ENCODE assay signal across 9 cellular contexts in genomic region chr17:75430159-75430748, GRCh38. TPM values are rescaled to one million over a fixed set of nuclear protein-coding genes. Genes with fewer than 3 reads are reported as not detected.
DNase-seq lines count a peak whose midpoint lies in the region; ATAC-seq, FAIRE-seq and TF ChIP-seq lines count a peak whose summit lies in the region.
"Had no signal": no experiment of that assay in that cellular context is flagged by ENCODE, and none has a peak within 500 bp of the region (broad histone marks: within the 10 kb centered on the region; RNA-seq: fewer than 3 reads in every experiment).

No MANE protein-coding gene starts in this region.

- H3K23me2 ChIP-seq in H1 (ENCODE audit: low read depth, low read length), result no peaks in the 10 kb centered on the region

- H3K56ac ChIP-seq in IMR-90 (ENCODE audit: extremely low read depth, insufficient read depth, low read length), result peak overlapping the region; percentile 53; the same call in 1 of the 2 replicates
- H3K56ac ChIP-seq in H1 (replicated peaks; ENCODE audit: insufficient read length, low read depth, low read length), result no peak overlapping the region

- dilution Hi-C loops in IMR-90 (cut with HindIII; ENCODE audit: low sequenced_read_pairs, unreplicated experiment), result no loop called here

- no peaks in the 10 kb centered on the region for H3K9me3 Mint-ChIP-seq in neural progenitor cell

- TF ChIP-seq RAD21 in IMR-90 (IDR thresholded peaks at IDR 0.05; ENCODE audit: low read length) (no peak), H1 (IDR thresholded peaks at IDR 0.05 in 1 of 2, conservative IDR thresholded peaks at IDR 0.05 in 1 of 2; ENCODE audit: low read depth in 2 of 2, low read length in 2 of 2) (no peak)

- peak overlapping the region; percentile 49; the same call in 1 of the 2 replicates for H3K18ac ChIP-seq in IMR-90 (ENCODE audit: low read depth, low read length)
- no peak overlapping the region for H3K18ac ChIP-seq in H1 (ENCODE audit: extremely low read depth, low read length)

- H3K9me3 ChIP-seq in IMR-90 (ENCODE audit: control insufficient read depth, insufficient read depth, low read length) (no peaks in the 10 kb centered on the region), H1 (ENCODE audit: insufficient read depth in 2 of 2, low read depth in 1 of 2, low read length in 1 of 2) (no peaks in the 10 kb centered on the region), neural progenitor cell (ENCODE audit: low read depth) (no peaks in the 10 kb centered on the region)

- peak overlapping the region; percentile 24; the same call in 1 of the 2 replicates for H3K27ac ChIP-seq in IMR-90 (ENCODE audit: insufficient read depth, low read length)
- H3K27ac ChIP-seq in H1 (ENCODE audit: low read depth, low read length), result no peak overlapping the region
- peak overlapping the region; percentile 82 for H3K27ac ChIP-seq in neural progenitor cell

- H2AFZ ChIP-seq in IMR-90 (replicated peaks; ENCODE audit: low read length, poor library complexity), result peak overlapping the region; percentile 87
- H2AFZ ChIP-seq in H1 (ENCODE audit: low read length), result peak overlapping the region; percentile 83
- H2AFZ ChIP-seq in neural progenitor cell (replicated peaks), result peak overlapping the region; percentile 8

- H2BK12ac ChIP-seq in H1 (ENCODE audit: low read depth, low read length), result no peak overlapping the region

- H3K79me1 ChIP-seq in IMR-90 (ENCODE audit: low read depth in 1 of 2, low read length in 2 of 2), result no peaks in the 10 kb centered on the region
- no peaks in the 10 kb centered on the region for H3K79me1 ChIP-seq in H1 (ENCODE audit: low read depth, low read length)

- no peaks in the 10 kb centered on the region for H3K36me3 ChIP-seq in IMR-90 (ENCODE audit: control insufficient read depth, insufficient read depth, low read length)
- H3K36me3 ChIP-seq in H1 (ENCODE audit: control insufficient read depth in 2 of 4, insufficient read depth in 4 of 4, low read length in 3 of 4), result no peaks in the 10 kb centered on the region
- H3K36me3 ChIP-seq in neural progenitor cell, result no peaks in the 10 kb centered on the region

- no peaks in the 10 kb centered on the region for H3K36me3 Mint-ChIP-seq in neural progenitor cell

- no TSS peak for BruUV-seq in IMR-90 (replicated peaks; lab: Mats Ljungman, UMichigan)

- peak overlapping the region; percentile 65 for H2BK5ac ChIP-seq in IMR-90 (ENCODE audit: low read depth, low read length, poor library complexity, severe bottlenecking)
- no peak overlapping the region for H2BK5ac ChIP-seq in H1 (ENCODE audit: low read depth, low read length)

- H3K4me2 ChIP-seq in IMR-90 (ENCODE audit: low read depth, low read length) (peak overlapping the region; percentile 2; the same call in 1 of the 2 replicates), H1 (ENCODE audit: insufficient read depth in 1 of 2, low read depth in 2 of 2, low read length in 2 of 2) (0 out of 4 replicates have a peak overlapping the region, but pooled peaks of 1 of the 2 experiments have one; percentile 19), neural progenitor cell (peak overlapping the region; percentile 28)

- H2BK20ac ChIP-seq in IMR-90 (ENCODE audit: low read depth, low read length) (peak overlapping the region; percentile 84), H1 (ENCODE audit: low read length) (no peak overlapping the region)

- peak overlapping the region; percentile 86 for H3K14ac ChIP-seq in IMR-90 (replicated peaks; ENCODE audit: low read depth, low read length)
- H3K14ac ChIP-seq in H1 (ENCODE audit: insufficient read length), result no peak overlapping the region

- H4K20me1 ChIP-seq in IMR-90 (ENCODE audit: insufficient read depth, low read length) (no peaks in the 10 kb centered on the region), H1 (replicated peaks in 1 of 2; ENCODE audit: control insufficient read depth in 1 of 2, insufficient read depth in 2 of 2, low read length in 2 of 2) (no peaks in the 10 kb centered on the region), neural progenitor cell (ENCODE audit: low read depth) (no peaks in the 10 kb centered on the region)

- no peak for TF ChIP-seq EP300 in H1 (IDR thresholded peaks at IDR 0.05; ENCODE audit: borderline replicate concordance in 1 of 2, low read depth in 2 of 2, low read length in 2 of 2)

- H3F3A ChIP-seq in neural progenitor cell (ENCODE audit: low read depth), result peaks cover 5% of the 10 kb centered on the region

- H4K91ac ChIP-seq in IMR-90 (ENCODE audit: insufficient read depth, low read depth, low read length) (peak overlapping the region; percentile 69), H1 (replicated peaks; ENCODE audit: insufficient read length, low read length) (no peak overlapping the region)

- H3K9ac ChIP-seq in IMR-90 (ENCODE audit: low read depth, low read length) (peak overlapping the region; percentile 30; the same call in 1 of the 2 replicates), H1 (replicated peaks in 1 of 4; ENCODE audit: extremely low read depth in 1 of 4, low read depth in 3 of 4, low read length in 3 of 4) (no peak overlapping the region), neural progenitor cell (no peak overlapping the region)

- peak overlapping the region; percentile 24; the same call in 1 of the 2 replicates for H4K5ac ChIP-seq in IMR-90 (ENCODE audit: low read depth, low read length)
- H4K5ac ChIP-seq in H1 (ENCODE audit: insufficient read length, low read depth, low read length), result no peak overlapping the region

- H3K27me3 ChIP-seq in IMR-90 (ENCODE audit: control insufficient read depth, insufficient read depth, low read length) (no peaks in the 10 kb centered on the region), H1 (replicated peaks in 1 of 4; ENCODE audit: control insufficient read depth in 3 of 4, extremely low read depth in 1 of 4, insufficient read depth in 3 of 4, low read length in 3 of 4) (no peaks in the 10 kb centered on the region), neural progenitor cell (no peaks in the 10 kb centered on the region)

- H3K4me1 Mint-ChIP-seq in neural progenitor cell, result peaks cover 37% of the 10 kb centered on the region

- in situ Hi-C loops in IMR-90 (cut with MboI; ENCODE audit: low sequenced_read_pairs), result no loop called here

- H3K4me3 ChIP-seq in IMR-90 (ENCODE audit: insufficient read depth, low read depth, low read length), result no peak overlapping the region
- H3K4me3 ChIP-seq in H1 (ENCODE audit: extremely low read depth in 1 of 4, insufficient read depth in 2 of 4, low read depth in 3 of 4, low read length in 4 of 4), result no peak overlapping the region
- no peak overlapping the region for H3K4me3 ChIP-seq in neural progenitor cell

- H3K27me3 Mint-ChIP-seq in neural progenitor cell (ENCODE audit: insufficient read depth, low read depth), result peaks cover 4% of the 10 kb centered on the region

- H2AK9ac ChIP-seq in IMR-90 (replicated peaks; ENCODE audit: low read depth, low read length, poor library complexity), result peak overlapping the region; percentile 30

- CTCF ChIA-PET in IMR-90 (lab: Yijun Ruan, JAX) (interaction anchor here (0.6 kb wide), 1 partner anchor 23 kb away, joined by 3 read pairs; no protein-coding TSS in a partner anchor), H1 (lab: Charles Lee; ENCODE audit: partially characterized antibody) (interaction anchor here (0.6 to 7.3 kb wide), 12 partner anchors 12 to 193 kb away, joined by 3 to 67 read pairs (median 3); no protein-coding TSS in a partner anchor)

- ATAC-seq in IMR-90 (ENCODE audit: low read depth) (peak; percentile 73), GM19467 (IDR thresholded peaks at IDR 0.05; ENCODE audit: unreplicated experiment) (no peak), GM18858 (IDR thresholded peaks at IDR 0.05; ENCODE audit: unreplicated experiment) (no peak)

- peak; percentile 79 for DNase-seq in AG08396 (ENCODE audit: low spot score)
- DNase-seq in IMR-90, result peak; percentile 55
- peak; percentile 47 for DNase-seq in H1 (ENCODE audit: low read depth in 1 of 2, low spot score in 2 of 2)
- DNase-seq in neural progenitor cell (ENCODE audit: low spot score), result peak; percentile 87
- DNase-seq in MV-4-11 (lab: John Stamatoyannopoulos, UW), result no peak
- DNase-seq in NCI-H2081 treated with DMSO at 0.1 percent for 48 hours (lab: John Stamatoyannopoulos, UW), result no peak
- DNase-seq: COR-L47 had no signal

- H4K8ac ChIP-seq in IMR-90 (ENCODE audit: low read depth in 2 of 2, low read length in 2 of 2) (peak overlapping the region; percentile 11 to 81), H1 (ENCODE audit: extremely low read depth, insufficient read depth, low read length) (no peak overlapping the region)

- H3K27ac Mint-ChIP-seq in neural progenitor cell, result no peak overlapping the region

- H2BK15ac ChIP-seq in IMR-90 (ENCODE audit: low read depth, low read length) (peak overlapping the region; percentile 53; the same call in 2 of the 3 replicates), H1 (ENCODE audit: low read length) (no peak overlapping the region)

- no peak for FAIRE-seq in H1 (lab: Jason Lieb, UNC)

- H2AK5ac ChIP-seq in IMR-90 (ENCODE audit: low read depth, low read length), result peak overlapping the region; percentile 67; the same call in 1 of the 2 replicates
- H2AK5ac ChIP-seq in H1 (ENCODE audit: low read depth, low read length), result no peak overlapping the region

- no CpG with 5 or more reads among the region's 9 CpGs for WGBS in IMR-90 (ENCODE audit: extremely low coverage in 2 of 2, insufficient read length in 1 of 2), 2 experiments
- 78% methylated on average over 9 of the region's 9 CpGs; no CpG with 5 or more reads in 1 of the 2 experiments for WGBS in H1 (ENCODE audit: extremely low coverage in 1 of 2, insufficient coverage in 1 of 2, insufficient read length in 1 of 2, insufficient replicate concordance in 2 of 2, low coverage in 1 of 2, low lambda C conversion rate in 2 of 2, missing lambda C conversion rate in 1 of 2), 2 experiments

- TF ChIP-seq POLR2A in IMR-90 (IDR thresholded peaks at IDR 0.05; ENCODE audit: low read depth, low read length), result no peak
- no peak for TF ChIP-seq POLR2A in H1 (IDR thresholded peaks at IDR 0.05; ENCODE audit: control extremely low read depth in 1 of 2, low read depth in 2 of 2, low read length in 2 of 2)

- H3K4me3 Mint-ChIP-seq in neural progenitor cell, result peak overlapping the region; percentile 17

- peak overlapping the region; percentile 89 for H2BK120ac ChIP-seq in IMR-90 (ENCODE audit: low read depth, low read length)
- no peak overlapping the region for H2BK120ac ChIP-seq in H1 (replicated peaks; ENCODE audit: low read depth, low read length)

- peaks cover 8% of the 10 kb centered on the region; the same call in 1 of the 2 replicates for H3K4me1 ChIP-seq in IMR-90 (ENCODE audit: control insufficient read depth, insufficient read depth, low read length)
- no peaks in the 10 kb centered on the region for H3K4me1 ChIP-seq in H1 (replicated peaks in 1 of 4; ENCODE audit: control insufficient read depth in 3 of 4, insufficient read depth in 4 of 4, low read length in 3 of 4)
- H3K4me1 ChIP-seq in neural progenitor cell, result peaks cover 10% of the 10 kb centered on the region

- intact Hi-C loops in IMR-90 (cut with micrococcal nuclease), result loop anchor here (5.0 kb wide), 1 partner anchor 37 kb away; no protein-coding TSS in a partner anchor

- peak overlapping the region; percentile 76 for H3K4ac ChIP-seq in IMR-90 (ENCODE audit: low read depth, low read length)
- H3K4ac ChIP-seq in H1 (replicated peaks; ENCODE audit: insufficient read length, low read depth, low read length), result no peak overlapping the region

- POLR2A ChIA-PET in IMR-90 (lab: Charles Lee; ENCODE audit: unreplicated experiment) (no interaction called here), H1 (lab: Charles Lee; ENCODE audit: partially characterized antibody) (interaction anchor here (0.7 to 2.0 kb wide), 3 partner anchors 12 to 159 kb away, joined by 3 to 17 read pairs (median 3); partner anchors contain the start of genes MIF4GD and TMEM94)

- H3K9me1 ChIP-seq in IMR-90 (ENCODE audit: insufficient read depth, low read length), result no peaks in the 10 kb centered on the region; the same call in 1 of the 2 replicates

- TF ChIP-seq CTCF in IMR-90 (conservative IDR thresholded peaks at IDR 0.05; ENCODE audit: low read depth, low read length) (no peak), H1 (IDR thresholded peaks at IDR 0.05; ENCODE audit: control extremely low read depth in 1 of 3, insufficient read depth in 1 of 3, low read depth in 1 of 3, low read length in 3 of 3) (no peak), neural progenitor cell (IDR thresholded peaks at IDR 0.05) (no peak)

- H3K23ac ChIP-seq in IMR-90 (ENCODE audit: low read depth, low read length), result peak overlapping the region; percentile 40; the same call in 1 of the 2 replicates
- no peak overlapping the region for H3K23ac ChIP-seq in H1 (ENCODE audit: insufficient read length)

- H3K79me2 ChIP-seq in H1 (ENCODE audit: control insufficient read depth in 1 of 2, insufficient read depth in 2 of 2, low read length in 2 of 2) (no peaks in the 10 kb centered on the region), neural progenitor cell (ENCODE audit: low read depth) (no peaks in the 10 kb centered on the region)

RNA-seq across cellular contexts. Expression of gene GRB2, which starts 24.8 kb away (rescaled TPM):
- total RNA-seq in IMR-90 (2012; rRNA removed) (45.0 and 49.3 TPM in 2 replicates), neural progenitor cell (ENCODE audit: low replicate concordance) (71.0 and 72.5 TPM in 2 replicates)
- polyA plus RNA-seq in IMR-90 (2012; rRNA removed) (56.9 and 62.1 TPM in 2 replicates), H1 (2011; rRNA removed) (44.2 and 51.8 TPM in 2 replicates)
- 137 and 237 TPM in 2 replicates for polyA plus RNA-seq in IMR-90 (2012; cell fraction: cytosol; rRNA removed)
- polyA plus RNA-seq in IMR-90 (2012; cell fraction: nucleus; rRNA removed; ENCODE audit: low replicate concordance), result 49.2 and 98.6 TPM in 2 replicates
- 101 and 102 TPM in 2 replicates for total RNA-seq in H1 (2021; fragmentation: NEBNext Ultra II Directional; extraction: Animal tissue kit (Norgen Biotek cat#: 25700))
- polyA plus RNA-seq in H1 (2011; cell fraction: cytosol; rRNA removed), result 58.1 TPM
- polyA plus RNA-seq in H1 (2011; cell fraction: nucleus; rRNA removed), result 45.2 TPM
- polyA plus RNA-seq in H1 (2012, experiment 1 of 2), result 58.4 to 70.9 TPM (median 63.2 TPM) in 4 replicates
- polyA plus RNA-seq in H1 (2012, experiment 2 of 2), result 69.4 TPM
- polyA plus RNA-seq in H1 (2013, experiment 1 of 2), result 96.2 TPM
- 83.9 TPM for polyA plus RNA-seq in H1 (2013, experiment 2 of 2)
- polyA minus RNA-seq in H1 (2011; rRNA and poly(A)+ RNA removed), result 40.6 and 44.1 TPM in 2 replicates
- polyA minus RNA-seq in H1 (2011; cell fraction: cytosol; rRNA and poly(A)+ RNA removed), result 20.0 TPM
- polyA minus RNA-seq in H1 (2011; cell fraction: nucleus; rRNA and poly(A)+ RNA removed), result 41.5 TPM

RNA-seq across cellular contexts. Expression of gene TMEM94, which starts 26.2 kb away (rescaled TPM):
- 8.4 and 11.4 TPM in 2 replicates for total RNA-seq in IMR-90 (2012; rRNA removed)
- polyA plus RNA-seq in IMR-90 (2012; rRNA removed), result 59.2 and 64.7 TPM in 2 replicates
- 30.4 and 39.0 TPM in 2 replicates for polyA plus RNA-seq in IMR-90 (2012; cell fraction: cytosol; rRNA removed)
- 231 and 523 TPM in 2 replicates for polyA plus RNA-seq in IMR-90 (2012; cell fraction: nucleus; rRNA removed; ENCODE audit: low replicate concordance)
- 54.8 and 64.3 TPM in 2 replicates for total RNA-seq in H1 (2021; fragmentation: NEBNext Ultra II Directional; extraction: Animal tissue kit (Norgen Biotek cat#: 25700))
- 69.9 and 147 TPM in 2 replicates for polyA plus RNA-seq in H1 (2011; rRNA removed)
- 40.8 TPM for polyA plus RNA-seq in H1 (2011; cell fraction: cytosol; rRNA removed)
- 381 TPM for polyA plus RNA-seq in H1 (2011; cell fraction: nucleus; rRNA removed)
- 65.6 to 77.5 TPM (median 73.0 TPM) in 4 replicates for polyA plus RNA-seq in H1 (2012, experiment 1 of 2)
- polyA plus RNA-seq in H1 (2012, experiment 2 of 2), result 62.7 TPM
- 65.9 TPM for polyA plus RNA-seq in H1 (2013, experiment 1 of 2)
- 65.6 TPM for polyA plus RNA-seq in H1 (2013, experiment 2 of 2)
- 42.3 and 63.6 TPM in 2 replicates for polyA minus RNA-seq in H1 (2011; rRNA and poly(A)+ RNA removed)
- 61.0 TPM for polyA minus RNA-seq in H1 (2011; cell fraction: cytosol; rRNA and poly(A)+ RNA removed)
- 89.8 TPM for polyA minus RNA-seq in H1 (2011; cell fraction: nucleus; rRNA and poly(A)+ RNA removed)
- total RNA-seq in neural progenitor cell (ENCODE audit: low replicate concordance), result 23.6 and 96.8 TPM in 2 replicates

Comparison
In these comparisons a context has a peak if more than half of its experiments do, and no peak if none do; other contexts are left out.
1. DNase-seq: peak in AG08396 (single experiment), IMR-90 (single experiment), H1 (2 of 2) and neural progenitor cell (single experiment); none in MV-4-11 (single experiment) and NCI-H2081 treated with DMSO at 0.1 percent for 48 hours (single experiment).
2. H2AFZ ChIP-seq: peak in every context shown above with its lines; median percentile 87 in IMR-90; 83 in H1; 8 in neural progenitor cell.